8 cellular contexts compared by ENCODE assay signal in the genomic region with DNA sequence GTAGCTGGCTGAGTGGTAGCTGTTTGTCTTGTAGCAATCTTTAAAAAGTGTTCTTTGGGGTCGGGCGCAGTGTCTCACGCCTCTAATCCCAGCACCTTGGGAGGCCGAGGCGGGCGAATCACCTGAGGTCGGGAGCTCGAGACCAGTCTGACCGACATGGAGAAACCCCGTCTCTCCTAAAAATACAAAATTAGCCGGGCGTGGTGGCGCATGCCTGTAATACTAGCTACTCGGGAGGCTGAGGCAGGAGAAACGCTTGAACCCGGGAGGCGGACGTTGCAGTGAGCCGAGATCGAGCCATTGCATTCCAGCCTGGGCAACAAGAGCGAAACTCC. TPM values are rescaled to one million over a fixed set of nuclear protein-coding genes. Genes with fewer than 3 reads are reported as not detected.
DNase-seq lines count a peak whose midpoint lies in the region; ATAC-seq and TF ChIP-seq lines count a peak whose summit lies in the region.
"Not testable (repeated sequence)": the region's sequence is repeated elsewhere in the genome, so short reads cannot be mapped to it uniquely, and the experiment has no call there.

No MANE protein-coding gene starts in this region.

- H3K27ac ChIP-seq in CD8-positive, alpha-beta T cell (ENCODE audit: low read depth, low read length) = peak overlapping the region; percentile 76
- peak overlapping the region; percentile 77; the same call in 1 of the 2 replicates for H3K27ac ChIP-seq in HUES6 (ENCODE audit: low read depth, low read length)
- H3K27ac ChIP-seq in substantia nigra (ENCODE audit: low read depth, low read length, poor library complexity, severe bottlenecking) = peak overlapping the region; percentile 81

- peak overlapping the region; percentile 97 for H3K9ac ChIP-seq in HUES6 (ENCODE audit: low read length)

- CTCF ChIA-PET in CD8-positive, alpha-beta T cell (lab: Charles Lee) = interaction anchor here (0.8 to 2.5 kb wide), 22 partner anchors 11 to 268 kb away, joined by 3 to 22 read pairs (median 4); partner anchors contain the start of genes NDUFB3, NIF3L1 and PPIL3

- not testable (repeated sequence) for H3K27me3 Mint-ChIP-seq in CD8-positive, alpha-beta T cell (ENCODE audit: low read depth); natural killer cell (ENCODE audit: low read depth in 2 of 2)

- H3K4me1 ChIP-seq in CD8-positive, alpha-beta T cell (ENCODE audit: insufficient read depth, low read length) = peaks cover 35% of the 10 kb centered on the region
- H3K4me1 ChIP-seq in HUES6 (ENCODE audit: control insufficient read depth, insufficient read depth, low read length) = peaks cover 24% of the 10 kb centered on the region

- H3K4me3 Mint-ChIP-seq in CD8-positive, alpha-beta T cell = peak overlapping the region; percentile 99
- H3K4me3 Mint-ChIP-seq in natural killer cell = peak overlapping the region; percentile 98

- intact Hi-C loops in CD8-positive, alpha-beta T cell (cut with DNase I, micrococcal nuclease) = loop anchor here (1.0 to 10.0 kb wide), 17 partner anchors 17 to 681 kb away; partner anchors contain the start of genes BZW1 (in 2 of the 2), CLK1 (in 2 of the 2), HYCC2 (in 2 of the 2) and NIF3L1 (in 1 of the 2)
- intact Hi-C loops in left ventricle myocardium superior (cut with micrococcal nuclease) = not testable (repeated sequence)
- intact Hi-C loops in natural killer cell (cut with micrococcal nuclease) = loop anchor here (1.0 to 5.0 kb wide), 4 partner anchors 75 to 213 kb away; partner anchors contain the start of genes NIF3L1 and PPIL3

- POLR2A ChIA-PET in CD8-positive, alpha-beta T cell (lab: Charles Lee) = interaction anchor here (1.0 to 2.4 kb wide), 11 partner anchors 11 to 487 kb away, joined by 3 to 20 read pairs (median 5); partner anchors contain the start of genes CFLAR, CLK1, STRADB and TRAK2

- H3K36me3 ChIP-seq in CD8-positive, alpha-beta T cell (ENCODE audit: insufficient read depth, low read length) = not testable (repeated sequence)
- peaks cover 15% of the 10 kb centered on the region for H3K36me3 ChIP-seq in HUES6 (ENCODE audit: control insufficient read depth, insufficient read depth, low read length)

- peak overlapping the region; percentile 99 for H3K27ac Mint-ChIP-seq in CD8-positive, alpha-beta T cell
- H3K27ac Mint-ChIP-seq in natural killer cell = peak overlapping the region; percentile 98

- ATAC-seq in CD8-positive, alpha-beta T cell; left ventricle myocardium superior: not testable (repeated sequence)
- ATAC-seq in GM21619 (IDR thresholded peaks at IDR 0.05; ENCODE audit: unreplicated experiment) (peak; percentile 3), natural killer cell (peak in 1 of 3 donors; percentile 6)
- peak; percentile 1 to 5 for ATAC-seq in activated CD4-positive, CD25-positive, alpha-beta regulatory T cell treated with anti-CD3 and anti-CD28 coated beads, Interleukin-2, amount 50 U/mL, for 24 hours

- H3K36me3 Mint-ChIP-seq in CD8-positive, alpha-beta T cell = peaks cover 16% of the 10 kb centered on the region
- not testable (repeated sequence) for H3K36me3 Mint-ChIP-seq in natural killer cell

- not testable (repeated sequence) for H3K9me3 Mint-ChIP-seq in CD8-positive, alpha-beta T cell; natural killer cell

- not testable (repeated sequence) for DNase-seq in CD8-positive, alpha-beta T cell; cardiac fibroblast (ENCODE audit: low read depth in 2 of 2); natural killer cell
- DNase-seq in left ventricle myocardium superior = peak; percentile 45
- DNase-seq in substantia nigra (lab: John Stamatoyannopoulos, UW) = peak in 5 of 49 donors; percentile 41 to 78 (median 52)

- not testable (repeated sequence) for H3K27me3 ChIP-seq in CD8-positive, alpha-beta T cell (ENCODE audit: insufficient read depth, low read length); HUES6 (ENCODE audit: control insufficient read depth, insufficient read depth, low read length)

- peaks cover 57% of the 10 kb centered on the region for H3K4me1 Mint-ChIP-seq in CD8-positive, alpha-beta T cell (ENCODE audit: low read depth)
- H3K4me1 Mint-ChIP-seq in natural killer cell = peaks cover 34 to 49% of the 10 kb centered on the region in 2 donors

- TF ChIP-seq CTCF in CD8-positive, alpha-beta T cell (IDR thresholded peaks at IDR 0.05); cardiac fibroblast (IDR thresholded peaks at IDR 0.05; ENCODE audit: low read depth, low read length); natural killer cell (IDR thresholded peaks at IDR 0.05): not testable (repeated sequence)

- H3K4me3 ChIP-seq in CD8-positive, alpha-beta T cell (ENCODE audit: low read depth, low read length) = peak overlapping the region; percentile 70
- H3K4me3 ChIP-seq in HUES6 (ENCODE audit: low read depth, low read length) (peak overlapping the region; percentile 88), cardiac fibroblast (replicated peaks in 1 of 2; ENCODE audit: low read depth in 2 of 2, low read length in 2 of 2) (peak overlapping the region; percentile 94 to 96)

- not testable (repeated sequence) for H3K9me3 ChIP-seq in CD8-positive, alpha-beta T cell (ENCODE audit: low read length); HUES6 (ENCODE audit: control insufficient read depth, insufficient read depth, low read depth, low read length)

RNA-seq across cellular contexts. Expression of gene ORC2, which starts 0.4 kb away (rescaled TPM):
- total RNA-seq in CD8-positive, alpha-beta T cell = 10 to 100 TPM; 17.7 to 21.3 TPM
- 26.1 TPM for total RNA-seq in left ventricle myocardium superior
- 10 to 100 TPM; 21.7 to 48.5 (median 26.1) TPM for total RNA-seq in natural killer cell
